ENCODE assay signal across 1 cellular context in the genomic region with DNA sequence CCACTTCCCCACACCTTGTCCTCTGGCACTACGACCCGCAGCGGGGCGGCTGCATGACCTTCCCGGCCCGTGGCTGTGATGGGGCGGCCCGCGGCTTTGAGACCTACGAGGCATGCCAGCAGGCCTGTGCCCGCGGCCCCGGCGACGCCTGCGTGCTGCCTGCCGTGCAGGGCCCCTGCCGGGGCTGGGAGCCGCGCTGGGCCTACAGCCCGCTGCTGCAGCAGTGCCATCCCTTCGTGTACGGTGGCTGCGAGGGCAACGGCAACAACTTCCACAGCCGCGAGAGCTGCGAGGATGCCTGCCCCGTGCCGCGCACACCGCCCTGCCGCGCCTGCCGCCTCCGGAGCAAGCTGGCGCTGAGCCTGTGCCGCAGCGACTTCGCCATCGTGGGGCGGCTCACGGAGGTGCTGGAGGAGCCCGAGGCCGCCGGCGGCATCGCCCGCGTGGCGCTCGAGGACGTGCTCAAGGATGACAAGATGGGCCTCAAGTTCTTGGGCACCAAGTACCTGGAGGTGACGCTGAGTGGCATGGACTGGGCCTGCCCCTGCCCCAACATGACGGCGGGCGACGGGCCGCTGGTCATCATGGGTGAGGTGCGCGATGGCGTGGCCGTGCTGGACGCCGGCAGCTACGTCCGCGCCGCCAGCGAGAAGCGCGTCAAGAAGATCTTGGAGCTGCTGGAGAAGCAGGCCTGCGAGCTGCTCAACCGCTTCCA.
TF ChIP-seq lines count a peak whose summit lies in the region.

No MANE protein-coding gene starts in this region.

TF ChIP-seq in K562, 482 proteins besides CTCF, POLR2A, EP300 and RAD21:
- TF ChIP-seq, protein P1, sequence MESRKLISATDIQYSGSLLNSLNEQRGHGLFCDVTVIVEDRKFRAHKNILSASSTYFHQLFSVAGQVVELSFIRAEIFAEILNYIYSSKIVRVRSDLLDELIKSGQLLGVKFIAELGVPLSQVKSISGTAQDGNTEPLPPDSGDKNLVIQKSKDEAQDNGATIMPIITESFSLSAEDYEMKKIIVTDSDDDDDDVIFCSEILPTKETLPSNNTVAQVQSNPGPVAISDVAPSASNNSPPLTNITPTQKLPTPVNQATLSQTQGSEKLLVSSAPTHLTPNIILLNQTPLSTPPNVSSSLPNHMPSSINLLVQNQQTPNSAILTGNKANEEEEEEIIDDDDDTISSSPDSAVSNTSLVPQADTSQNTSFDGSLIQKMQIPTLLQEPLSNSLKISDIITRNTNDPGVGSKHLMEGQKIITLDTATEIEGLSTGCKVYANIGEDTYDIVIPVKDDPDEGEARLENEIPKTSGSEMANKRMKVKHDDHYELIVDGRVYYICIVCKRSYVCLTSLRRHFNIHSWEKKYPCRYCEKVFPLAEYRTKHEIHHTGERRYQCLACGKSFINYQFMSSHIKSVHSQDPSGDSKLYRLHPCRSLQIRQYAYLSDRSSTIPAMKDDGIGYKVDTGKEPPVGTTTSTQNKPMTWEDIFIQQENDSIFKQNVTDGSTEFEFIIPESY (CRISPR knock-in tag; IDR thresholded peaks at IDR 0.05): peak; percentile 88
- TF ChIP-seq RBFOX2 (IDR thresholded peaks at IDR 0.05; ENCODE audit: low read depth, low read length) (peak; percentile 25; the same call in 1 of the 2 replicates), PHF21A (IDR thresholded peaks at IDR 0.05; ENCODE audit: borderline replicate concordance, low read depth) (no peak), FIP1L1 (IDR thresholded peaks at IDR 0.05; ENCODE audit: low read depth, low read length, poor library complexity, severe bottlenecking) (peak; percentile 4), POLR2G (IDR thresholded peaks at IDR 0.05; ENCODE audit: low read depth, low read length) (peak; percentile 26)
